ENCODE assay signal across 8 cellular contexts in genomic region chr2:102141915-102142828, GRCh38. TPM values are rescaled to one million over a fixed set of nuclear protein-coding genes. Genes with fewer than 3 reads are reported as not detected.
DNase-seq lines count a peak whose midpoint lies in the region; ATAC-seq, FAIRE-seq and TF ChIP-seq lines count a peak whose summit lies in the region.

TSS of gene IL1R1 (plus strand) at chr2:102142746. CDS start at chr2:102157725, 14,979 bp downstream.

- H3K9me3 ChIP-seq in HUES48 (ENCODE audit: control insufficient read depth, insufficient read depth, low read length): 0 out of 2 replicates have a peak, but pooled peaks cover 4% of the 10 kb centered on the region
- no peaks in the 10 kb centered on the region for H3K9me3 ChIP-seq in right cardiac atrium (ENCODE audit: control insufficient read depth, low read length)
- peaks cover 14% of the 10 kb centered on the region for H3K9me3 ChIP-seq in psoas muscle

- H3K4me1 ChIP-seq in HUES48 (ENCODE audit: control insufficient read depth, insufficient read depth, low read length): no peaks in the 10 kb centered on the region
- H3K4me1 ChIP-seq in right cardiac atrium (ENCODE audit: control insufficient read depth, insufficient read depth, low read length): peaks cover 7% of the 10 kb centered on the region
- H3K4me1 ChIP-seq in psoas muscle: peaks cover 14% of the 10 kb centered on the region

- WGBS in right cardiac atrium: 5% methylated on average over 68 of the region's 68 CpGs
- WGBS in psoas muscle, 3 donors: 7 to 15% (median 11%) methylated on average over 42 to 68 of the region's 68 CpGs

- peaks cover 18% of the 10 kb centered on the region for H3K4me1 Mint-ChIP-seq in Calu3 (ENCODE audit: low read depth, unreplicated experiment)

- ATAC-seq in right cardiac atrium: peak; percentile 94 to 95
- ATAC-seq in psoas muscle: peak; percentile 84 to 93 (median 90)

- H3K36me3 ChIP-seq in HUES48 (ENCODE audit: control insufficient read depth, insufficient read depth, low read length): no peaks in the 10 kb centered on the region
- no peaks in the 10 kb centered on the region for H3K36me3 ChIP-seq in psoas muscle (ENCODE audit: insufficient read depth in 1 of 2, low read depth in 1 of 2)

- H3K9me3 Mint-ChIP-seq in Calu3 (ENCODE audit: low read depth, unreplicated experiment): peaks cover 9% of the 10 kb centered on the region

- H3K27me3 Mint-ChIP-seq in Calu3 (ENCODE audit: unreplicated experiment): no peaks in the 10 kb centered on the region

- no peak for FAIRE-seq in GM12892 (lab: Jason Lieb, UNC)

- H3K36me3 Mint-ChIP-seq in Calu3 (ENCODE audit: insufficient read depth, unreplicated experiment): peaks cover 10% of the 10 kb centered on the region

- peak within 1 kb of the TSS; percentile 78 for H3K4me3 Mint-ChIP-seq in Calu3 (ENCODE audit: low read depth, unreplicated experiment)

- H3K27ac ChIP-seq in HUES48 (ENCODE audit: low read depth, low read length) (no peak within 1 kb of the TSS), right cardiac atrium (ENCODE audit: low read length) (peak within 1 kb of the TSS; percentile 70), psoas muscle (peak within 1 kb of the TSS; percentile 92)

- H3K4me3 ChIP-seq in HUES48 (ENCODE audit: low read depth, low read length) (peak within 1 kb of the TSS; percentile 65), right cardiac atrium (ENCODE audit: low read length) (peak within 1 kb of the TSS; percentile 49), psoas muscle (peak within 1 kb of the TSS; percentile 87)

- CTCF ChIA-PET in Calu3 (lab: Charles Lee): interaction anchor here (0.6 to 1.6 kb wide), 6 partner anchors 11 to 122 kb away, joined by 3 to 9 read pairs (median 4); no protein-coding TSS in a partner anchor

- no peak for TF ChIP-seq POLR2A in GM12892 (IDR thresholded peaks at IDR 0.05; ENCODE audit: low read depth, low read length)

- DNase-seq in Calu3 (peak; percentile 80), astrocyte of the hippocampus (ENCODE audit: low read depth, low spot score) (peak; percentile 94), right cardiac atrium (peak; percentile 92 to 96 (median 95)), psoas muscle (peak; percentile 89 to 91), GDM1 (lab: John Stamatoyannopoulos, UW) (no peak), GM12892 (ENCODE audit: insufficient read length) (no peak), NCI-H524 treated with DMSO at 0.1 percent for 48 hours (lab: John Stamatoyannopoulos, UW) (no peak)

- H3K27me3 ChIP-seq in HUES48 (ENCODE audit: control insufficient read depth, insufficient read depth, low read length) (peaks cover 33% of the 10 kb centered on the region), right cardiac atrium (ENCODE audit: control insufficient read depth, insufficient read depth) (no peaks in the 10 kb centered on the region), psoas muscle (ENCODE audit: insufficient read depth in 3 of 3, low read length in 2 of 3) (no peaks in the 10 kb centered on the region)

- H3K27ac Mint-ChIP-seq in Calu3 (ENCODE audit: unreplicated experiment): peak within 1 kb of the TSS; percentile 28

- peak within 1 kb of the TSS; percentile 30 for H3K9ac ChIP-seq in HUES48 (ENCODE audit: low read depth, low read length)

- TF ChIP-seq CTCF in Calu3 (IDR thresholded peaks at IDR 0.05; ENCODE audit: unreplicated experiment): no peak
- TF ChIP-seq CTCF in psoas muscle (IDR thresholded peaks at IDR 0.05): no peak

- intact Hi-C loops in Calu3 (cut with micrococcal nuclease; ENCODE audit: unreplicated experiment): no loop called here
- intact Hi-C loops in right cardiac atrium (cut with DNase I): loop anchor here in 2 of 4 donors (5.0 to 10.0 kb wide), 2 partner anchors 40 to 67 kb away; no protein-coding TSS in a partner anchor
- intact Hi-C loops in psoas muscle (cut with DNase I): loop anchor here in 1 of 2 donors (2.0 to 5.0 kb wide), 2 partner anchors 40 to 71 kb away; no protein-coding TSS in a partner anchor

- no TSS peak for BruUV-seq in Calu3 (replicated peaks; lab: Mats Ljungman, UMichigan)

RNA-seq across cellular contexts. Expression of gene IL1R1, which starts in this region (rescaled TPM):
- total RNA-seq in Calu3 (2022) (6.2 and 8.7 TPM in 2 replicates), right cardiac atrium (100 to 1,000 TPM in 1 of 4 donors, 10 to 100 TPM in 3; 43.2 to 111 (median 60.7) TPM), psoas muscle (10 to 100 TPM; 15.9 to 39.8 (median 26.8) TPM)
- polyA plus RNA-seq in right cardiac atrium (32.2 TPM), psoas muscle (10 to 100 TPM; 10.4 to 14.3 (median 11.3) TPM)
- polyA plus RNA-seq in GM12892 (2012; ENCODE audit: missing spikeins): 0.40 TPM

Comparison
In these comparisons a context has a peak if more than half of its experiments do, and no peak if none do; other contexts are left out.
1. DNase-seq: peak in Calu3 (single experiment), astrocyte of the hippocampus (single experiment), right cardiac atrium (3 of 3) and psoas muscle (2 of 2); none in GDM1 (single experiment), GM12892 (single experiment) and NCI-H524 treated with DMSO at 0.1 percent for 48 hours (single experiment).
2. Peak in every context shown above with its lines, with median percentiles within 50 percentile points of each other: H3K4me3 ChIP-seq.